ENCODE assay signal across 22 cellular contexts in the genomic region with DNA sequence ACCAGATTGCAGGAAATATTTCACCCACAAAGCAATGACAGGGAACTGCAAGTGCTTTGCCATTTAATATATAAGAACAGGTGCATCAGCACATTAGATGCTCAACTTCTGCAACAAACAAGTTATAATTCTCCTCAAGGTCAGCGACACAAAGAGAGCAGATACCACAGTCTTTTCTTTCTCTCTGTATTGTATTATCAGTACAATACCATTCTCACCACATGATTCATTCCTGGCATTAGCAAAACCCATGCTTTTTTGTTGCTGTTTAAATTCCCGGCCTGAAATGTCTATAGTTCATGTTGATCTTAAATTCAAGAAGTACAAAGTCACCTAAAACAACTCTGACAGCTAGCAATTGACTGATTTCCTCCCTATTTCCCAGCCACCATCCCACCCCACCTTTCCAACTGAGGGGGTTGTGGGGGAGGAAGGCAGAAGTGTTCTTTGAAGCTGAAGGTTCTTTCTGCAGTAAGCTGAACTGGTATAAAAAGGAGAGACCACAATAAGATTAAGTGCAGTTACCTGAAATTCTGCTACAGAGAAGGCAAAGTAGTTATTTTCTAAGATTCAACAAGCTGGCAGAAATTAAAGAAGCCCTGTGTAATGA.
A peak's percentile ranks its signal among the peaks of the same experiment; 100 is the strongest.
DNase-seq lines count a peak whose midpoint lies in the region; ATAC-seq and TF ChIP-seq lines count a peak whose summit lies in the region.
"Had no signal": no experiment of that assay in that cellular context is flagged by ENCODE, and none has a peak within 500 bp of the region (broad histone marks: within the 10 kb centered on the region; RNA-seq: fewer than 3 reads in every experiment).

No MANE protein-coding gene starts in this region.

- peak; percentile 29 for DNase-seq in NCI-H226
- peak; percentile 40 for DNase-seq in brain microvascular endothelial cell
- no peak for DNase-seq in COLO829 (ENCODE audit: low spot score)
- DNase-seq in activated naive CD8-positive, alpha-beta T cell treated with anti-CD3 and anti-CD28 coated beads, Interleukin-2, amount 50 U/mL, for 24 hours: no peak
- DNase-seq in T-helper 2 cell: no peak
- DNase-seq: 8988T; BE2C; Calu3; CD4-positive, alpha-beta T cell; DMS53; HCEC 1CT; Karpas-422; MM.1S; NCI-H1092 treated with DMSO at 0.1 percent for 48 hours; NCI-H1694 treated with DMSO at 0.1 percent for 48 hours; NCI-H2171; NCI-H748 treated with DMSO at 0.1 percent for 48 hours; RPMI8226 had no signal

- peaks cover 29% of the 10 kb centered on the region for H3K4me1 ChIP-seq in neuron (ENCODE audit: insufficient read depth, low read length)
- H3K4me1 ChIP-seq: BE2C had no signal

- H3K27me3 Mint-ChIP-seq in activated naive CD8-positive, alpha-beta T cell treated with anti-CD3 and anti-CD28 coated beads, Interleukin-2, amount 50 U/mL, for 24 hours: no peaks in the 10 kb centered on the region
- H3K27me3 Mint-ChIP-seq: CD4-positive, alpha-beta T cell had no signal

- no peak for TF ChIP-seq CTCF in brain microvascular endothelial cell (IDR thresholded peaks at IDR 0.05; ENCODE audit: low read depth, low read length, missing control alignments)

- ATAC-seq in GM18868 (IDR thresholded peaks at IDR 0.05; ENCODE audit: unreplicated experiment) (peak; percentile 48), GM18907 (IDR thresholded peaks at IDR 0.05; ENCODE audit: unreplicated experiment) (no peak)
- ATAC-seq in activated naive CD8-positive, alpha-beta T cell treated with anti-CD3 and anti-CD28 coated beads, Interleukin-2, amount 50 U/mL, for 24 hours: no peak
- ATAC-seq: HepG2 had no signal

- H3K9me3 Mint-ChIP-seq in activated naive CD8-positive, alpha-beta T cell treated with anti-CD3 and anti-CD28 coated beads, Interleukin-2, amount 50 U/mL, for 24 hours: peaks cover 3% of the 10 kb centered on the region

- H3K27ac ChIP-seq in brain microvascular endothelial cell: no peak overlapping the region

- no peaks in the 10 kb centered on the region for H3K9me3 ChIP-seq in neuron (ENCODE audit: low read length)
- H3K9me3 ChIP-seq: BE2C had no signal

- no peaks in the 10 kb centered on the region for H3K36me3 ChIP-seq in brain microvascular endothelial cell (replicated peaks)
- H3K36me3 ChIP-seq in neuron (ENCODE audit: insufficient read depth, low read length): no peaks in the 10 kb centered on the region
- H3K36me3 ChIP-seq: BE2C had no signal

- H3K27ac Mint-ChIP-seq in activated naive CD8-positive, alpha-beta T cell treated with anti-CD3 and anti-CD28 coated beads, Interleukin-2, amount 50 U/mL, for 24 hours: no peak overlapping the region
- H3K27ac Mint-ChIP-seq: CD4-positive, alpha-beta T cell had no signal

- in situ Hi-C loops in brain microvascular endothelial cell (cut with HindIII; ENCODE audit: low pct_ligation_motif_present, low sequenced_read_pairs): no loop called here

- H3K27me3 ChIP-seq in brain microvascular endothelial cell (replicated peaks) (no peaks in the 10 kb centered on the region), neuron (ENCODE audit: insufficient read depth, low read length) (no peaks in the 10 kb centered on the region)
- H3K27me3 ChIP-seq: BE2C had no signal

- no peak overlapping the region for H3K4me3 Mint-ChIP-seq in activated naive CD8-positive, alpha-beta T cell treated with anti-CD3 and anti-CD28 coated beads, Interleukin-2, amount 50 U/mL, for 24 hours
- H3K4me3 Mint-ChIP-seq: CD4-positive, alpha-beta T cell had no signal

- H3K4me3 ChIP-seq in brain microvascular endothelial cell (ENCODE audit: low read depth, low read length) (no peak overlapping the region), neuron (ENCODE audit: low read length) (no peak overlapping the region)

- H2AFZ ChIP-seq in neuron (ENCODE audit: low read depth, low read length): peak overlapping the region; percentile 40

- no peaks in the 10 kb centered on the region for H3K4me1 Mint-ChIP-seq in activated naive CD8-positive, alpha-beta T cell treated with anti-CD3 and anti-CD28 coated beads, Interleukin-2, amount 50 U/mL, for 24 hours

- no peaks in the 10 kb centered on the region for H3K36me3 Mint-ChIP-seq in activated naive CD8-positive, alpha-beta T cell treated with anti-CD3 and anti-CD28 coated beads, Interleukin-2, amount 50 U/mL, for 24 hours (ENCODE audit: low read depth)

Comparison
In these comparisons a context has a peak if more than half of its experiments do, and no peak if none do; other contexts are left out.
1. DNase-seq: peak in NCI-H226 (single experiment) and brain microvascular endothelial cell (single experiment); none in COLO829 (single experiment), activated naive CD8-positive, alpha-beta T cell treated with anti-CD3 and anti-CD28 coated beads, Interleukin-2, amount 50 U/mL, for 24 hours (single experiment) and T-helper 2 cell (0 of 5).